Comparison of ENCODE assay signal across 10 cellular contexts in genomic region chr12:132284071-132284492, GRCh38. TPM values are rescaled to one million over a fixed set of nuclear protein-coding genes. Genes with fewer than 3 reads are reported as not detected.
DNase-seq lines count a peak whose midpoint lies in the region; ATAC-seq, FAIRE-seq and TF ChIP-seq lines count a peak whose summit lies in the region.
"Had no signal": no experiment of that assay in that cellular context is flagged by ENCODE, and none has a peak within 500 bp of the region (broad histone marks: within the 10 kb centered on the region; RNA-seq: fewer than 3 reads in every experiment).

No MANE protein-coding gene starts in this region.

- ATAC-seq in A549 (peak; percentile 47 to 68; a peak in 4 of 6 replicates), T-helper 17 cell (no peak), GM19324 (IDR thresholded peaks at IDR 0.05; ENCODE audit: low FRiP score, unreplicated experiment) (no peak), GM21360 (IDR thresholded peaks at IDR 0.05; ENCODE audit: unreplicated experiment) (no peak)

- FAIRE-seq in A549 (lab: Jason Lieb, UNC) = no peak

- TF ChIP-seq CTCF in A549 (IDR thresholded peaks at IDR 0.05) (peak; percentile 42), hepatocyte (IDR thresholded peaks at IDR 0.05; ENCODE audit: poor library complexity) (peak; percentile 48)

- no peaks in the 10 kb centered on the region for H3K36me3 ChIP-seq in hepatocyte (replicated peaks; ENCODE audit: insufficient read depth, low read depth)

- no peak overlapping the region for H2AFZ ChIP-seq in hepatocyte

- H3K4me2 ChIP-seq in A549 (no peak overlapping the region), hepatocyte (no peak overlapping the region)

- 76% methylated on average over 26 of the region's 26 CpGs for WGBS in A549 (ENCODE audit: missing lambda C conversion rate)
- 88% methylated on average over 25 of the region's 26 CpGs for WGBS in hepatocyte (ENCODE audit: low lambda C conversion rate, missing lambda C conversion rate)

- POLR2A ChIA-PET in A549 (lab: Yijun Ruan, JAX) = no interaction called here

- peaks cover 10% of the 10 kb centered on the region for H3K4me1 Mint-ChIP-seq in T-helper 17 cell

- peaks cover 15% of the 10 kb centered on the region for H3K27me3 ChIP-seq in hepatocyte

- H3K9me2 ChIP-seq in hepatocyte (replicated peaks; ENCODE audit: insufficient read depth) = no peaks in the 10 kb centered on the region

- peaks cover 23% of the 10 kb centered on the region for H3K27me3 Mint-ChIP-seq in T-helper 17 cell

- no peak overlapping the region for H3K27ac Mint-ChIP-seq in T-helper 17 cell

- CTCF ChIA-PET in A549 (lab: Yijun Ruan, JAX) = interaction anchor here (0.6 to 2.6 kb wide), 6 partner anchors 8 to 277 kb away, joined by 3 to 14 read pairs (median 3); no protein-coding TSS in a partner anchor

- no peaks in the 10 kb centered on the region for H4K20me1 ChIP-seq in hepatocyte (ENCODE audit: insufficient read depth, poor library complexity, severe bottlenecking)

- H3K9me3 ChIP-seq in A549 (no peaks in the 10 kb centered on the region), T-helper 17 cell (ENCODE audit: control insufficient read depth, low read length, poor library complexity, severe bottlenecking) (no peaks in the 10 kb centered on the region), hepatocyte (ENCODE audit: low read depth) (no peaks in the 10 kb centered on the region)

- H3K27ac ChIP-seq in A549 (no peak overlapping the region), hepatocyte (no peak overlapping the region)

- H3K4me3 ChIP-seq in A549 (no peak overlapping the region), hepatocyte (no peak overlapping the region)

- DNase-seq in A549 (ENCODE audit: low read depth in 1 of 2, low spot score in 1 of 2) (peak in 1 of 2 experiments; percentile 63), GDM1 (lab: John Stamatoyannopoulos, UW) (peak; percentile 21), T-helper 17 cell (no peak), hepatocyte (ENCODE audit: low spot score) (no peak), GM19238 (ENCODE audit: insufficient read length, low spot score) (no peak), medulla oblongata (ENCODE audit: extremely low spot score) (no peak)
- DNase-seq: activated effector memory CD4-positive, alpha-beta T cell treated with anti-CD3 and anti-CD28 coated beads, Interleukin-2, amount 50 U/mL, for 16 hours; T-helper 2 cell had no signal

- no peaks in the 10 kb centered on the region for H3K79me2 ChIP-seq in hepatocyte

- no peak for TF ChIP-seq POLR2A in A549 (IDR thresholded peaks at IDR 0.05; ENCODE audit: low read length)

- peaks cover 39% of the 10 kb centered on the region for H3K4me1 ChIP-seq in A549
- H3K4me1 ChIP-seq in hepatocyte (ENCODE audit: insufficient read depth) = peaks cover 11% of the 10 kb centered on the region

- peaks cover 3% of the 10 kb centered on the region for H3K36me3 Mint-ChIP-seq in T-helper 17 cell (ENCODE audit: low read depth)

- peak overlapping the region; percentile 72 for H3K4me3 Mint-ChIP-seq in T-helper 17 cell

- TF ChIP-seq RAD21 in A549 (conservative IDR thresholded peaks at IDR 0.05 in 1 of 2, IDR thresholded peaks at IDR 0.05 in 1 of 2) = peak; percentile 38 to 59; a peak in 3 of 5 replicates

- no peak for TF ChIP-seq EP300 in A549 (IDR thresholded peaks at IDR 0.05)

TF ChIP-seq in A549, 52 proteins besides CTCF, POLR2A, EP300 and RAD21:
- no peak for TF ChIP-seq PHF8 (IDR thresholded peaks at IDR 0.05; ENCODE audit: borderline replicate concordance, low read depth)
- peak; percentile 16; the same call in 1 of the 3 replicates for TF ChIP-seq SMC3 (IDR thresholded peaks at IDR 0.05)

RNA-seq across cellular contexts. Expression of gene GALNT9, which starts 45.3 kb away (rescaled TPM):
- 0.25 and 0.66 TPM in 2 replicates for polyA plus RNA-seq in A549 (2011; rRNA removed)
- polyA plus RNA-seq in A549 (2012; cell fraction: cytosol; rRNA removed) = 0.52 and 0.78 TPM in 2 replicates
- 1.3 and 1.8 TPM in 2 replicates for polyA plus RNA-seq in A549 (2012; cell fraction: nucleus; rRNA removed)
- 1.8 to 2.8 TPM (median 2.1 TPM) in 3 replicates for polyA plus RNA-seq in A549 (2017; fragmentation: RNase III; extraction: RNeasy Plus Mini Kit Qiagen cat#74134 plus additional on column Dnase treatment)
- 0.62 and 1.8 TPM in 2 replicates for polyA minus RNA-seq in A549 (2011; rRNA and poly(A)+ RNA removed)
- not detected for total RNA-seq in T-helper 17 cell
- total RNA-seq in hepatocyte = 2.2 and 3.9 TPM in 2 replicates
- polyA plus RNA-seq in hepatocyte = 3.0 and 4.7 TPM in 2 replicates

Comparison
In these comparisons a context has a peak if more than half of its experiments do, and no peak if none do; other contexts are left out.
1. ATAC-seq: peak in A549 (2 of 2); none in T-helper 17 cell (single experiment), GM19324 (single experiment) and GM21360 (single experiment).